8 cellular contexts compared by ENCODE assay signal in genomic region chr2:86622878-86623548, GRCh38. TPM values are rescaled to one million over a fixed set of nuclear protein-coding genes. Genes with fewer than 3 reads are reported as not detected.
DNase-seq lines count a peak whose midpoint lies in the region; ATAC-seq, FAIRE-seq and TF ChIP-seq lines count a peak whose summit lies in the region.

No MANE protein-coding gene starts in this region.

- TF ChIP-seq POLR2A in GM12892 (IDR thresholded peaks at IDR 0.05; ENCODE audit: low read depth, low read length), result peak; percentile 59; the same call in 1 of the 2 replicates

- H3K36me3 Mint-ChIP-seq in activated CD4-positive, alpha-beta T cell treated with anti-CD3 and anti-CD28 coated beads, Interleukin-2, amount 10 ng/mL, durations not matched to agents 7 days and 5 days (ENCODE audit: low read depth), result peaks cover 24% of the 10 kb centered on the region
- peaks cover 14% of the 10 kb centered on the region for H3K36me3 Mint-ChIP-seq in memory B cell

- peaks cover 12% of the 10 kb centered on the region for H3K27me3 Mint-ChIP-seq in activated CD4-positive, alpha-beta T cell treated with anti-CD3 and anti-CD28 coated beads, Interleukin-2, amount 10 ng/mL, durations not matched to agents 7 days and 5 days
- no peaks in the 10 kb centered on the region for H3K27me3 Mint-ChIP-seq in memory B cell

- intact Hi-C loops in dorsolateral prefrontal cortex (cut with DNase I), result loop anchor here (1.0 to 10.0 kb wide), 6 partner anchors 52 to 181 kb away; partner anchors contain the start of genes CHMP3 (in 2 of the 2) and KDM3A (in 1 of the 2)

- H3K9me3 ChIP-seq in KOPT-K1 (ENCODE audit: insufficient read depth, low read length, poor library complexity, severe bottlenecking), result no peaks in the 10 kb centered on the region

- no peaks in the 10 kb centered on the region for H3K27me3 ChIP-seq in dorsolateral prefrontal cortex

- H3K4me3 ChIP-seq in dorsolateral prefrontal cortex, result peak overlapping the region; percentile 57 to 93 (median 85)

- H3K27ac ChIP-seq in KOPT-K1 (ENCODE audit: low read depth, low read length, poor library complexity, severe bottlenecking), result peak overlapping the region; percentile 67
- peak overlapping the region; percentile 80 to 99 (median 96) for H3K27ac ChIP-seq in dorsolateral prefrontal cortex

- H3K4me3 Mint-ChIP-seq in activated CD4-positive, alpha-beta T cell treated with anti-CD3 and anti-CD28 coated beads, Interleukin-2, amount 10 ng/mL, durations not matched to agents 7 days and 5 days, result peak overlapping the region; percentile 93
- H3K4me3 Mint-ChIP-seq in memory B cell, result peak overlapping the region; percentile 95

- DNase-seq in GM12892 (ENCODE audit: insufficient read length) (peak; percentile 42), GOT3 (lab: John Stamatoyannopoulos, UW) (peak; percentile 37), dorsolateral prefrontal cortex (peak in 8 of 10 donors; percentile 35 to 76 (median 58)), memory B cell (ENCODE audit: low spot score in 2 of 2) (peak; percentile 47 to 68), NCI-H1436 treated with DMSO at 0.1 percent for 48 hours (lab: John Stamatoyannopoulos, UW) (no peak)
- peak; percentile 61 for DNase-seq in activated CD4-positive, alpha-beta T cell treated with anti-CD3 and anti-CD28 coated beads, Interleukin-2, amount 10 ng/mL, durations not matched to agents 7 days and 5 days
- DNase-seq in stimulated activated CD8-positive, alpha-beta memory T cell treated with anti-CD3 and anti-CD28 coated beads, Interleukin-12 subunit alpha, Interleukin-12 subunit beta, amount 100 ng/mL, for 24 hours (ENCODE audit: extremely low read depth), result peak; percentile 15

- CTCF ChIA-PET in activated CD4-positive, alpha-beta T cell treated with anti-CD3 and anti-CD28 coated beads, Interleukin-2, amount 10 ng/mL, durations not matched to agents 7 days and 5 days (lab: Charles Lee), result interaction anchor here (0.9 kb wide), 1 partner anchor 13 kb away, joined by 5 read pairs; no protein-coding TSS in a partner anchor

- no peaks in the 10 kb centered on the region for H3K9me3 Mint-ChIP-seq in activated CD4-positive, alpha-beta T cell treated with anti-CD3 and anti-CD28 coated beads, Interleukin-2, amount 10 ng/mL, durations not matched to agents 7 days and 5 days
- no peaks in the 10 kb centered on the region for H3K9me3 Mint-ChIP-seq in memory B cell

- FAIRE-seq in GM12892 (lab: Jason Lieb, UNC), result peak; percentile 74

- ATAC-seq in memory B cell (ENCODE audit: low read depth), result no peak

- peaks cover 12% of the 10 kb centered on the region for H3K36me3 ChIP-seq in KOPT-K1 (ENCODE audit: insufficient read depth, low read length)

- POLR2A ChIA-PET in activated CD4-positive, alpha-beta T cell treated with anti-CD3 and anti-CD28 coated beads, Interleukin-2, amount 10 ng/mL, durations not matched to agents 7 days and 5 days (lab: Charles Lee), result interaction anchor here (0.7 kb wide), 1 partner anchor 153 kb away, joined by 3 read pairs; no protein-coding TSS in a partner anchor

- peaks cover 27% of the 10 kb centered on the region for H3K4me1 Mint-ChIP-seq in activated CD4-positive, alpha-beta T cell treated with anti-CD3 and anti-CD28 coated beads, Interleukin-2, amount 10 ng/mL, durations not matched to agents 7 days and 5 days
- peaks cover 30% of the 10 kb centered on the region for H3K4me1 Mint-ChIP-seq in memory B cell

- peak overlapping the region; percentile 98 for H3K27ac Mint-ChIP-seq in activated CD4-positive, alpha-beta T cell treated with anti-CD3 and anti-CD28 coated beads, Interleukin-2, amount 10 ng/mL, durations not matched to agents 7 days and 5 days
- H3K27ac Mint-ChIP-seq in memory B cell, result peak overlapping the region; percentile 97

- TF ChIP-seq CTCF in dorsolateral prefrontal cortex (IDR thresholded peaks at IDR 0.05 in 54 of 56, conservative IDR thresholded peaks at IDR 0.05 in 2 of 56; ENCODE audit: low read depth in 1 of 56, partially characterized antibody in 56 of 56), result peak in 3 of 56 donors; percentile 7 to 12 (median 9)

RNA-seq across cellular contexts. Expression of gene RNF103, which starts 0.7 kb away (rescaled TPM):
- polyA plus RNA-seq in GM12892 (2012; ENCODE audit: missing spikeins), result 10.2 TPM
- total RNA-seq in activated CD4-positive, alpha-beta T cell treated with anti-CD3 and anti-CD28 coated beads, Interleukin-2, amount 10 ng/mL, durations not matched to agents 7 days and 5 days, result 10 to 100 TPM; 12.7 to 14.1 TPM
- 10 to 100 TPM; 37.3 to 62.1 (median 50.9) TPM for total RNA-seq in dorsolateral prefrontal cortex

RNA-seq across cellular contexts. Expression of gene CHMP3, which starts 59.8 kb away (rescaled TPM):
- polyA plus RNA-seq in GM12892 (2012; ENCODE audit: missing spikeins), result 28.7 TPM
- total RNA-seq in activated CD4-positive, alpha-beta T cell treated with anti-CD3 and anti-CD28 coated beads, Interleukin-2, amount 10 ng/mL, durations not matched to agents 7 days and 5 days, result 10 to 100 TPM; 50.2 to 50.7 TPM
- 100 to 1,000 TPM in 96 of 120 experiments, 10 to 100 TPM in 24; 70.7 to 207 (median 128) TPM for total RNA-seq in dorsolateral prefrontal cortex
